Comparison of ENCODE assay signal across 8 cellular contexts in the genomic region with DNA sequence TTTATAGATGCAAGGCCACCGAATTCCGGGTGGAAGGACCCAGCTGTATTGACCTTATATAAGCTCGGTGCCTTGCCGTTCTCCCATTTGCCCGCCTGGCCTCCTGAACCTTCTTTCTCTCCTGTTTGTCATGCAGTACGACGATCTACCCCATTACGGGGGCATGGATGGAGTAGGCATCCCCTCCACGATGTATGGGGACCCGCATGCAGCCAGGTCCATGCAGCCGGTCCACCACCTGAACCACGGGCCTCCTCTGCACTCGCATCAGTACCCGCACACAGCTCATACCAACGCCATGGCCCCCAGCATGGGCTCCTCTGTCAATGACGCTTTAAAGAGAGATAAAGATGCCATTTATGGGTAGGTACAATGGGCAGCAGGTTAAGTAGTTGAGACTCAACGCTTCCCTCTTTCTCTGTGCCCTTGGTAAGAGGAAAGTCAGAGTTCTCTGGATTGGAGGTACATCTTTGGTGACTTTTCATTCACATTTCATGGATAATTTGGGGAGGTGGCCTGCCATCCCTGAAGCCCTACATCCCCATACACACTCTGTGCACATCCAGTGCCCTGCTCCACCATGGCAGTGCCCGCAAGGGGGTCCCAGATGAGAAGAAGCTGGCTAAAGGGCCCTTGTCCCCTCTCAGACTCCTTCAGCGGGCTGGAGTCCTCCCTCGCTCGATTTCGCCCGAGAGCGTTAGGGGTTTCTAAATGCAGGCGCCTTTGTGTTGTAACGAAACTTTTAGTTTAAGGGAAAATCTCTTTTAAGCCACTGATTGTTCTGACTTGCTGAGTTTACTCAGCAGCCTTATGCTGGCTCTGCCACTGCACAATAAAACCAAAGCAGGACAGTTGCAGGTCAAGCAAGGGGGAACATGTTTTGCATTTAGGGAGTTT. TPM values are rescaled to one million over a fixed set of nuclear protein-coding genes. Genes with fewer than 3 reads are reported as not detected.
DNase-seq lines count a peak whose midpoint lies in the region; ATAC-seq and TF ChIP-seq lines count a peak whose summit lies in the region.

No MANE protein-coding gene starts in this region.

- peak; percentile 7 to 53 (median 28) for ATAC-seq in heart left ventricle

- DNase-seq in EH (ENCODE audit: low read depth) (peak; percentile 53), SK-N-MC (ENCODE audit: low read depth, low spot score) (no peak), heart left ventricle (peak; percentile 34 to 60 (median 56)), prostate gland (ENCODE audit: low spot score) (no peak), DMS53 treated with DMSO at 0.1 percent for 48 hours (lab: John Stamatoyannopoulos, UW; ENCODE audit: unreplicated experiment) (no peak), LoVo (ENCODE audit: low spot score) (no peak)
- no peak for DNase-seq in activated naive CD4-positive, alpha-beta T cell treated with anti-CD3 and anti-CD28 coated beads, Interleukin-2, amount 10 ng/mL, durations not matched to agents 7 days and 5 days
- DNase-seq in stimulated activated CD4-positive, alpha-beta T cell treated with anti-CD3 and anti-CD28 coated beads, Interleukin-4, amount 100 ng/mL, for 24 hours: no peak

- H3K36me3 ChIP-seq in SK-N-MC (ENCODE audit: insufficient read depth, low read length) (peaks cover 68% of the 10 kb centered on the region), heart left ventricle (peaks cover 0 to 6% (median 0%) of the 10 kb centered on the region in 9 donors), prostate gland (no peaks in the 10 kb centered on the region)

- peak overlapping the region; percentile 99 for H3K9ac ChIP-seq in SK-N-MC (ENCODE audit: insufficient read length)

- intact Hi-C loops in heart left ventricle (cut with DNase I): loop anchor here in 8 of 10 donors (5.0 to 10.0 kb wide), 10 partner anchors 44 to 1407 kb away; no protein-coding TSS in a partner anchor
- intact Hi-C loops in prostate gland (cut with DNase I): loop anchor here (2.0 to 10.0 kb wide), 4 partner anchors 255 to 1037 kb away; no protein-coding TSS in a partner anchor

- CTCF ChIA-PET in activated naive CD4-positive, alpha-beta T cell treated with anti-CD3 and anti-CD28 coated beads, Interleukin-2, amount 10 ng/mL, durations not matched to agents 7 days and 5 days (lab: Charles Lee): no interaction called here

- H3K27me3 Mint-ChIP-seq in activated naive CD4-positive, alpha-beta T cell treated with anti-CD3 and anti-CD28 coated beads, Interleukin-2, amount 10 ng/mL, durations not matched to agents 7 days and 5 days: peaks cover 87% of the 10 kb centered on the region

- H3K4me1 ChIP-seq in heart left ventricle (peaks cover 0 to 21% (median 8%) of the 10 kb centered on the region in 12 donors), prostate gland (replicated peaks) (no peaks in the 10 kb centered on the region)

- no peak overlapping the region for H3K4me3 Mint-ChIP-seq in activated naive CD4-positive, alpha-beta T cell treated with anti-CD3 and anti-CD28 coated beads, Interleukin-2, amount 10 ng/mL, durations not matched to agents 7 days and 5 days

- H3K9me3 ChIP-seq in SK-N-MC (ENCODE audit: low read depth, low read length): no peaks in the 10 kb centered on the region
- H3K9me3 ChIP-seq in heart left ventricle: no peaks in the 10 kb centered on the region
- no peaks in the 10 kb centered on the region for H3K9me3 ChIP-seq in prostate gland

- peaks cover 5% of the 10 kb centered on the region for H3K36me3 Mint-ChIP-seq in activated naive CD4-positive, alpha-beta T cell treated with anti-CD3 and anti-CD28 coated beads, Interleukin-2, amount 10 ng/mL, durations not matched to agents 7 days and 5 days

- H3K27ac ChIP-seq in SK-N-MC (peak overlapping the region; percentile 100), heart left ventricle (peak overlapping the region; percentile 78 to 96 (median 92)), prostate gland (peak overlapping the region; percentile 87 to 89)

- 16 to 29% (median 20%) methylated on average over 24 to 26 of the region's 26 CpGs for WGBS in heart left ventricle, 4 donors
- 2% methylated on average over 26 of the region's 26 CpGs for WGBS in prostate gland

- peaks cover 25% of the 10 kb centered on the region for H3K4me1 Mint-ChIP-seq in activated naive CD4-positive, alpha-beta T cell treated with anti-CD3 and anti-CD28 coated beads, Interleukin-2, amount 10 ng/mL, durations not matched to agents 7 days and 5 days

- H3K4me3 ChIP-seq in SK-N-MC: peak overlapping the region; percentile 82
- H3K4me3 ChIP-seq in heart left ventricle: peak overlapping the region; percentile 53 to 91 (median 74)
- H3K4me3 ChIP-seq in prostate gland: peak overlapping the region; percentile 47 to 50

- H3K27ac Mint-ChIP-seq in activated naive CD4-positive, alpha-beta T cell treated with anti-CD3 and anti-CD28 coated beads, Interleukin-2, amount 10 ng/mL, durations not matched to agents 7 days and 5 days: no peak overlapping the region

- TF ChIP-seq CTCF in heart left ventricle (IDR thresholded peaks at IDR 0.05) (no peak), prostate gland (IDR thresholded peaks at IDR 0.05) (no peak)

- no peaks in the 10 kb centered on the region for H3K9me3 Mint-ChIP-seq in activated naive CD4-positive, alpha-beta T cell treated with anti-CD3 and anti-CD28 coated beads, Interleukin-2, amount 10 ng/mL, durations not matched to agents 7 days and 5 days

- H3K27me3 ChIP-seq in heart left ventricle (peaks cover 0 to 66% (median 0%) of the 10 kb centered on the region in 9 donors), prostate gland (replicated peaks; ENCODE audit: insufficient read depth) (peaks cover 5% of the 10 kb centered on the region)

- no peak for TF ChIP-seq POLR2A in heart left ventricle (IDR thresholded peaks at IDR 0.05)
- no peak for TF ChIP-seq POLR2A in prostate gland (IDR thresholded peaks at IDR 0.05)

RNA-seq across cellular contexts. Expression of a gene that starts 2.9 kb away (rescaled TPM):
- total RNA-seq in heart left ventricle (10 to 100 TPM; 21.3 to 50.8 (median 41.8) TPM), prostate gland (10 to 100 TPM; 15.4 to 23.7 TPM)
- polyA plus RNA-seq in heart left ventricle: 10 to 100 TPM; 12.9 to 55.7 TPM

Comparison
In these comparisons a context has a peak if more than half of its experiments do, and no peak if none do; other contexts are left out.
1. DNase-seq: peak in EH (single experiment) and heart left ventricle (5 of 5); none in SK-N-MC (single experiment), prostate gland (single experiment), DMS53 treated with DMSO at 0.1 percent for 48 hours (single experiment), activated naive CD4-positive, alpha-beta T cell treated with anti-CD3 and anti-CD28 coated beads, Interleukin-2, amount 10 ng/mL, durations not matched to agents 7 days and 5 days (single experiment), stimulated activated CD4-positive, alpha-beta T cell treated with anti-CD3 and anti-CD28 coated beads, Interleukin-4, amount 100 ng/mL, for 24 hours (single experiment) and LoVo (single experiment).
2. Peak in every context shown above with its lines, with median percentiles within 50 percentile points of each other: H3K27ac ChIP-seq and H3K4me3 ChIP-seq.